In genomic region chr5:93162201-93162654, GRCh38 we compare ENCODE assay signal across 12 cellular contexts.
DNase-seq lines count a peak whose midpoint lies in the region; ATAC-seq and TF ChIP-seq lines count a peak whose summit lies in the region.
"Had no signal": no experiment of that assay in that cellular context is flagged by ENCODE, and none has a peak within 500 bp of the region (broad histone marks: within the 10 kb centered on the region; RNA-seq: fewer than 3 reads in every experiment).

No MANE protein-coding gene starts in this region.

- H3K9me3 ChIP-seq in tibial artery: no peaks in the 10 kb centered on the region
- H3K9me3 ChIP-seq: gastrocnemius medialis had no signal

- TF ChIP-seq CTCF in brain (conservative IDR thresholded peaks at IDR 0.05) (no peak), tibial artery (IDR thresholded peaks at IDR 0.05) (no peak)

- ATAC-seq in T-cell (replicated peaks in 1 of 4): no peak
- ATAC-seq: activated T-cell treated with anti-CD3 and anti-CD28 coated beads, Interleukin-2, amount 50 U/mL, for 72 hours; gastrocnemius medialis; stimulated activated naive CD8-positive, alpha-beta T cell treated with anti-CD3 and anti-CD28 coated beads, Interleukin-15, Interleukin-2, amounts not matched to agents 100 U/mL and 50 U/mL, for 24 hours had no signal

- H3K4me1 Mint-ChIP-seq in brain (peaks cover 28% of the 10 kb centered on the region), T-cell (no peaks in the 10 kb centered on the region)

- no peaks in the 10 kb centered on the region for H3K36me3 ChIP-seq in tibial artery
- H3K36me3 ChIP-seq: gastrocnemius medialis had no signal

- no peaks in the 10 kb centered on the region for H3K27me3 ChIP-seq in tibial artery
- H3K27me3 ChIP-seq: gastrocnemius medialis had no signal

- peaks cover 3% of the 10 kb centered on the region for H3K27me3 Mint-ChIP-seq in brain
- no peaks in the 10 kb centered on the region for H3K27me3 Mint-ChIP-seq in T-cell

- H3K27ac Mint-ChIP-seq in brain (peak overlapping the region; percentile 26 to 84 (median 65)), T-cell (no peak overlapping the region)
- H3K27ac Mint-ChIP-seq: activated T-cell treated with anti-CD3 and anti-CD28 coated beads, Interleukin-2, amount 50 U/mL, for 72 hours had no signal

- no peaks in the 10 kb centered on the region for H3K36me3 Mint-ChIP-seq in brain
- H3K36me3 Mint-ChIP-seq in T-cell: no peaks in the 10 kb centered on the region

- H3K4me3 Mint-ChIP-seq in brain: peak overlapping the region in 2 of 5 experiments; percentile 12 to 26
- no peak overlapping the region for H3K4me3 Mint-ChIP-seq in T-cell
- H3K4me3 Mint-ChIP-seq: activated T-cell treated with anti-CD3 and anti-CD28 coated beads, Interleukin-2, amount 50 U/mL, for 72 hours had no signal

- CTCF ChIA-PET in T-cell (lab: Charles Lee): no interaction called here

- peaks cover 0 to 7% (median 6%) of the 10 kb centered on the region in 5 experiments for H3K9me3 Mint-ChIP-seq in brain
- peaks cover 1 to 8% (median 3%) of the 10 kb centered on the region in 3 donors for H3K9me3 Mint-ChIP-seq in T-cell
- H3K9me3 Mint-ChIP-seq: activated T-cell treated with anti-CD3 and anti-CD28 coated beads, Interleukin-2, amount 50 U/mL, for 72 hours had no signal

- peak overlapping the region; percentile 29 to 46 for H3K27ac ChIP-seq in tibial artery
- H3K27ac ChIP-seq: 22Rv1, gastrocnemius medialis had no signal

- peaks cover 0 to 41% (median 23%) of the 10 kb centered on the region in 4 donors for H3K4me1 ChIP-seq in tibial artery
- H3K4me1 ChIP-seq: gastrocnemius medialis had no signal

- POLR2A ChIA-PET in T-cell (lab: Charles Lee): no interaction called here

- intact Hi-C loops in tibial artery (cut with DNase I; ENCODE audit: low total_unique reads): no loop called here

- H3K4me3 ChIP-seq in tibial artery: no peak overlapping the region
- H3K4me3 ChIP-seq: gastrocnemius medialis had no signal

- DNase-seq in DMS 273 (lab: John Stamatoyannopoulos, UW; ENCODE audit: unreplicated experiment) (peak; percentile 47), DMS 273 treated with DMSO at 0.1 percent for 48 hours (lab: John Stamatoyannopoulos, UW) (no peak), kidney tubule cell (ENCODE audit: low spot score) (peak; percentile 21), tibial artery (no peak), T-cell (no peak), DMS153 treated with DMSO at 0.1 percent for 48 hours (lab: John Stamatoyannopoulos, UW; ENCODE audit: unreplicated experiment) (no peak)
- DNase-seq in activated CD4-positive, alpha-beta T cell treated with anti-CD3 and anti-CD28 coated beads, Interleukin-2, amount 50 U/mL, for 4 hours: no peak
- DNase-seq: activated T-cell treated with anti-CD3 and anti-CD28 coated beads, Interleukin-2, amount 50 U/mL, for 72 hours; gastrocnemius medialis; stimulated activated naive CD8-positive, alpha-beta T cell treated with anti-CD3 and anti-CD28 coated beads, Interleukin-15, Interleukin-2, amounts not matched to agents 100 U/mL and 50 U/mL, for 24 hours had no signal

Comparison
In these comparisons a context has a peak if more than half of its experiments do, and no peak if none do; other contexts are left out.
1. DNase-seq: peak in DMS 273 (single experiment) and kidney tubule cell (single experiment); none in DMS 273 treated with DMSO at 0.1 percent for 48 hours (single experiment), tibial artery (0 of 2), T-cell (0 of 34), DMS153 treated with DMSO at 0.1 percent for 48 hours (single experiment) and activated CD4-positive, alpha-beta T cell treated with anti-CD3 and anti-CD28 coated beads, Interleukin-2, amount 50 U/mL, for 4 hours (0 of 2).
2. H3K27ac Mint-ChIP-seq: peak in brain (5 of 5); none in T-cell (0 of 2).